9 cellular contexts compared by ENCODE assay signal in genomic region chr12:26845057-26845666, GRCh38. TPM values are rescaled to one million over a fixed set of nuclear protein-coding genes. Genes with fewer than 3 reads are reported as not detected.
DNase-seq lines count a peak whose midpoint lies in the region; ATAC-seq and TF ChIP-seq lines count a peak whose summit lies in the region.
"Had no signal": no experiment of that assay in that cellular context is flagged by ENCODE, and none has a peak within 500 bp of the region (broad histone marks: within the 10 kb centered on the region; RNA-seq: fewer than 3 reads in every experiment).

No MANE protein-coding gene starts in this region.

- no peak overlapping the region for H3K4me3 ChIP-seq in astrocyte of the cerebellum (ENCODE audit: low read depth, low read length)
- no peak overlapping the region for H3K4me3 ChIP-seq in transverse colon

- TF ChIP-seq EP300 in transverse colon (IDR thresholded peaks at IDR 0.05; ENCODE audit: low read depth) = no peak

- in situ Hi-C loops in astrocyte of the cerebellum (cut with HindIII; ENCODE audit: low sequenced_read_pairs) = no loop called here
- in situ Hi-C loops in transverse colon (cut with MboI; ENCODE audit: low pct_ligation_motif_present in 1 of 4, low pct_unique_long_range_greater_than_20kb in 1 of 4, low sequenced_read_pairs in 3 of 4) = loop anchor here in 2 of 4 donors (25.0 kb wide), 1 partner anchor 167 kb away; the partner anchor contains the start of genes MED21 (in 2 of the 2) and TM7SF3 (in 2 of the 2)

- peak; percentile 81 for TF ChIP-seq CTCF in LNCAP (IDR thresholded peaks at IDR 0.05)
- peak; percentile 66 for TF ChIP-seq CTCF in astrocyte of the cerebellum (IDR thresholded peaks at IDR 0.05; ENCODE audit: low read depth, low read length, missing control alignments)
- TF ChIP-seq CTCF in transverse colon (IDR thresholded peaks at IDR 0.05) = peak; percentile 67 to 74 (median 69)

- H3K27ac ChIP-seq in transverse colon = no peak overlapping the region

- TF ChIP-seq POLR2A in transverse colon (IDR thresholded peaks at IDR 0.05) = no peak

- H3K9me3 ChIP-seq in transverse colon = no peaks in the 10 kb centered on the region

- peaks cover 0 to 7% (median 0%) of the 10 kb centered on the region in 4 donors for H3K4me1 ChIP-seq in transverse colon

- ATAC-seq in GM21528 (IDR thresholded peaks at IDR 0.05; ENCODE audit: low FRiP score, unreplicated experiment) (no peak), HG03280 (IDR thresholded peaks at IDR 0.05; ENCODE audit: unreplicated experiment) (no peak), GM19452 (IDR thresholded peaks at IDR 0.05; ENCODE audit: unreplicated experiment) (no peak)
- ATAC-seq: naive thymus-derived CD8-positive, alpha-beta T cell had no signal

- peak; percentile 60 for DNase-seq in Daoy (ENCODE audit: low read depth)
- DNase-seq in astrocyte of the cerebellum (ENCODE audit: low read depth) = peak; percentile 27
- DNase-seq in inferior parietal cortex (ENCODE audit: extremely low spot score) = peak; percentile 33
- peak; percentile 61 for DNase-seq in transverse colon

- H3K36me3 ChIP-seq in transverse colon = no peaks in the 10 kb centered on the region

- intact Hi-C loops in transverse colon (cut with DNase I; ENCODE audit: low total_unique reads) = no loop called here

- 15 to 24% methylated on average over 10 to 11 of the region's 11 CpGs for WGBS in transverse colon (ENCODE audit: low coverage in 1 of 2), 2 donors

- no peaks in the 10 kb centered on the region for H3K27me3 ChIP-seq in transverse colon

RNA-seq across cellular contexts. Expression of gene ITPR2, which starts 12.2 kb away (rescaled TPM):
- total RNA-seq in Daoy (2014; rRNA removed; shearing (Covaris generic)) = 19.2 and 30.4 TPM in 2 replicates
- 10 to 100 TPM; 29.8 to 60.5 (median 41.2) TPM for total RNA-seq in transverse colon
